ENCODE assay signal across 8 cellular contexts in genomic region chr4:139015948-139016451, GRCh38. TPM values are rescaled to one million over a fixed set of nuclear protein-coding genes. Genes with fewer than 3 reads are reported as not detected.
DNase-seq lines count a peak whose midpoint lies in the region; ATAC-seq, FAIRE-seq and TF ChIP-seq lines count a peak whose summit lies in the region.

No MANE protein-coding gene starts in this region.

- peaks cover 19 to 26% (median 23%) of the 10 kb centered on the region in 3 donors for H3K4me1 Mint-ChIP-seq in T-cell

- ATAC-seq in GM19043 (IDR thresholded peaks at IDR 0.05; ENCODE audit: low read depth, unreplicated experiment) (peak; percentile 26), HG03342 (IDR thresholded peaks at IDR 0.05; ENCODE audit: unreplicated experiment) (peak; percentile 36), T-cell (replicated peaks in 1 of 4) (peak in 3 of 4 experiments; percentile 42 to 57 (median 54)), left lobe of liver (peak; percentile 48)

- H3K27ac Mint-ChIP-seq in T-cell = peak overlapping the region in 1 of 2 donors; percentile 68

- H3K36me3 Mint-ChIP-seq in T-cell = no peaks in the 10 kb centered on the region

- H3K9me3 Mint-ChIP-seq in T-cell = no peaks in the 10 kb centered on the region

- H3K27me3 Mint-ChIP-seq in T-cell = no peaks in the 10 kb centered on the region

- H3K36me3 ChIP-seq in bronchial epithelial cell (ENCODE audit: control insufficient read depth, insufficient read depth, low read length) = peaks cover 2% of the 10 kb centered on the region

- FAIRE-seq in bronchial epithelial cell (lab: Jason Lieb, UNC) = no peak

- H3K27me3 ChIP-seq in bronchial epithelial cell (ENCODE audit: control insufficient read depth, insufficient read depth, low read length) = no peaks in the 10 kb centered on the region

- no peak for TF ChIP-seq CTCF in bronchial epithelial cell (IDR thresholded peaks at IDR 0.05; ENCODE audit: insufficient read depth, low read length, severe bottlenecking)

- CTCF ChIA-PET in T-cell (lab: Charles Lee) = interaction anchor here (0.5 to 3.5 kb wide), 7 partner anchors 10 to 285 kb away, joined by 3 to 30 read pairs (median 3); partner anchors contain the start of gene NAA15 (in 1 of the 2)

- H3K4me3 ChIP-seq in bronchial epithelial cell (ENCODE audit: low read depth, low read length) = peak overlapping the region; percentile 75

- POLR2A ChIA-PET in T-cell (lab: Charles Lee) = interaction anchor here (0.6 to 1.1 kb wide), 9 partner anchors 9 to 1509 kb away, joined by 3 to 13 read pairs (median 5); partner anchors contain the start of gene ELF2 (in 1 of the 2)

- peak overlapping the region; percentile 82 to 94 (median 86) for H3K4me3 Mint-ChIP-seq in T-cell

- peak in 9 of 14 donors; percentile 29 to 68 (median 57) for DNase-seq in C1 segment of cervical spinal cord (lab: John Stamatoyannopoulos, UW)
- peak in 16 of 34 experiments; percentile 1 to 41 (median 17) for DNase-seq in T-cell
- no peak for DNase-seq in bronchial epithelial cell (ENCODE audit: low read depth)
- DNase-seq in left lobe of liver (ENCODE audit: low spot score) = peak; percentile 70
- peak; percentile 52 for DNase-seq in stimulated activated CD4-positive, alpha-beta T cell treated with anti-CD3 and anti-CD28 coated beads, Interleukin-4, amount 100 ng/mL, for 1 hour
- DNase-seq in ecto neural progenitor cell (ENCODE audit: low spot score) = no peak

RNA-seq across cellular contexts. Expression of gene NOCT, which starts 0.4 kb away (rescaled TPM):
- total RNA-seq in T-cell = 10 to 100 TPM in 1 of 5 donors, 1 to 10 TPM in 4; 2.4 to 19.3 (median 3.1) TPM
- total RNA-seq in bronchial epithelial cell = 8.4 and 12.0 TPM in 2 replicates
- total RNA-seq in left lobe of liver = 5.1 TPM

Comparison
In these comparisons a context has a peak if more than half of its experiments do, and no peak if none do; other contexts are left out.
1. DNase-seq: peak in C1 segment of cervical spinal cord (9 of 14), left lobe of liver (single experiment) and stimulated activated CD4-positive, alpha-beta T cell treated with anti-CD3 and anti-CD28 coated beads, Interleukin-4, amount 100 ng/mL, for 1 hour (single experiment); none in bronchial epithelial cell (single experiment) and ecto neural progenitor cell (single experiment).
2. Peak in every context shown above with its lines, with median percentiles within 50 percentile points of each other: ATAC-seq.